ENCODE assay signal across 21 cellular contexts in the genomic region with DNA sequence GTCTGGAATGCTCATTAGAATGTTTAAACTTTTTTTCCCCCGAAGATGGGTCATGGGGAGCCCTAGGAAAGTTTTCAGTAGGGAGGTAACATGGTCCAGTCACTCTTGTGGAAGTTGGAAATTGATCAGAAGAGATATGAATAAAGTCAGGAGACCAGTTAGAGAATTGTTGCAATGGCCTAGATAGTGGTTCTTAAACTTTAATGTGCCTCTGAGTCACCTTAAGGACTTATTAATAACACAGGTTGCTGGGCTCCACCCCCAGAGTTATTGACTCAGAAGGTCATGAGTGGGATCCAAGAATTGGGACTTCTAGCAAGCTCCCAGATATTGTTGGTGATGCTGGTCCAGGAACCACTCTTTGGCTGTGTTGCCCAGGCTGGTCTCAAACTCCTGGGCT. TPM values are rescaled to one million over a fixed set of nuclear protein-coding genes. Genes with fewer than 3 reads are reported as not detected.
DNase-seq lines count a peak whose midpoint lies in the region; ATAC-seq and TF ChIP-seq lines count a peak whose summit lies in the region.
"Had no signal": no experiment of that assay in that cellular context is flagged by ENCODE, and none has a peak within 500 bp of the region (broad histone marks: within the 10 kb centered on the region; RNA-seq: fewer than 3 reads in every experiment).

No MANE protein-coding gene starts in this region.

- H3K36me3 ChIP-seq in GM23248 (ENCODE audit: low read depth), result no peaks in the 10 kb centered on the region
- peaks cover 4% of the 10 kb centered on the region for H3K36me3 ChIP-seq in osteoblast (ENCODE audit: insufficient read depth, low read length)
- no peaks in the 10 kb centered on the region; the same call in 1 of the 2 replicates for H3K36me3 ChIP-seq in OCI-LY7 (ENCODE audit: insufficient read depth, low read length)
- H3K36me3 ChIP-seq in mucosa of descending colon (ENCODE audit: low read depth), result no peaks in the 10 kb centered on the region

- no peak overlapping the region for H3K9ac ChIP-seq in GM23248

- H3K4me1 ChIP-seq in GM23248 (ENCODE audit: insufficient read depth) (peaks cover 13% of the 10 kb centered on the region), osteoblast (ENCODE audit: insufficient read depth, low read length) (peaks cover 19% of the 10 kb centered on the region), OCI-LY7 (ENCODE audit: insufficient read depth, low read length, poor library complexity, severe bottlenecking) (no peaks in the 10 kb centered on the region), mucosa of descending colon (ENCODE audit: low read depth) (peaks cover 8% of the 10 kb centered on the region)

- no peak overlapping the region for H2AFZ ChIP-seq in GM23248
- no peak overlapping the region for H2AFZ ChIP-seq in osteoblast (ENCODE audit: low read length)
- no peak overlapping the region for H2AFZ ChIP-seq in OCI-LY7 (ENCODE audit: low read length)

- H4K20me1 ChIP-seq in GM23248 (ENCODE audit: insufficient read depth) (no peaks in the 10 kb centered on the region), osteoblast (ENCODE audit: insufficient read depth, low read length) (peaks cover 7% of the 10 kb centered on the region), OCI-LY7 (ENCODE audit: insufficient read depth, low read length) (no peaks in the 10 kb centered on the region)

- H3K27me3 ChIP-seq in GM23248 (replicated peaks; ENCODE audit: insufficient read depth) (no peaks in the 10 kb centered on the region), osteoblast (ENCODE audit: insufficient read depth, low read length) (peaks cover 3% of the 10 kb centered on the region)

- no peaks in the 10 kb centered on the region for H3K9me3 ChIP-seq in GM23248 (ENCODE audit: low read depth)
- H3K9me3 ChIP-seq in osteoblast (ENCODE audit: low read depth, low read length), result no peaks in the 10 kb centered on the region
- H3K9me3 ChIP-seq in OCI-LY7 (ENCODE audit: low read length), result no peaks in the 10 kb centered on the region
- H3K9me3 ChIP-seq in mucosa of descending colon, result no peaks in the 10 kb centered on the region
- H3K9me3 ChIP-seq: lower lobe of right lung had no signal

- POLR2A ChIA-PET in OCI-LY7 (lab: Charles Lee), result no interaction called here

- intact Hi-C loops in OCI-LY7 (cut with micrococcal nuclease; ENCODE audit: unreplicated experiment) (loop anchor here (1.0 to 5.0 kb wide), 3 partner anchors 145 to 368 kb away; no protein-coding TSS in a partner anchor), mucosa of descending colon (cut with DNase I, micrococcal nuclease) (loop anchor here (5.0 to 10.0 kb wide), 3 partner anchors 118 to 205 kb away; a partner anchor contains a TSS)

- H3K4me2 ChIP-seq in GM23248 (ENCODE audit: unreplicated experiment) (no peak overlapping the region), osteoblast (ENCODE audit: insufficient read depth, low read length) (no peak overlapping the region), OCI-LY7 (ENCODE audit: low read length) (no peak overlapping the region)

- DNase-seq in GM23248 (peak; percentile 86), LHCN-M2 (ENCODE audit: low read depth) (peak; percentile 40), epithelial cell of prostate (ENCODE audit: low read depth, low spot score) (peak; percentile 33), osteoblast (ENCODE audit: insufficient read length, low spot score, missing footprints) (peak; percentile 85), OCI-LY7 (ENCODE audit: low spot score) (no peak), DMS 273 (lab: John Stamatoyannopoulos, UW; ENCODE audit: unreplicated experiment) (no peak), mucosa of descending colon (no peak)
- DNase-seq: activated naive CD4-positive, alpha-beta T cell treated with anti-CD3 and anti-CD28 coated beads for 36 hours; activated T-cell treated with anti-CD3 and anti-CD28 coated beads for 4 hours; AML-193; DND-41; effector memory CD8-positive, alpha-beta T cell; immature natural killer cell; lower lobe of right lung; NCI-H1436; NCI-H69; retina; SHP77 treated with DMSO at 0.1 percent for 48 hours; WERI-Rb-1 had no signal

- H3K4me3 ChIP-seq in GM23248 (no peak overlapping the region), osteoblast (ENCODE audit: insufficient read depth, low read length) (no peak overlapping the region), OCI-LY7 (ENCODE audit: low read depth, low read length, poor library complexity, severe bottlenecking) (no peak overlapping the region), mucosa of descending colon (no peak overlapping the region)
- H3K4me3 ChIP-seq: lower lobe of right lung had no signal

- H3K27ac ChIP-seq in GM23248, result no peak overlapping the region
- H3K27ac ChIP-seq in epithelial cell of prostate, result no peak overlapping the region
- H3K27ac ChIP-seq in osteoblast (ENCODE audit: low read depth, low read length), result no peak overlapping the region
- H3K27ac ChIP-seq in OCI-LY7 (ENCODE audit: low read depth, low read length, poor library complexity, severe bottlenecking), result no peak overlapping the region
- H3K27ac ChIP-seq: lower lobe of right lung, WERI-Rb-1 had no signal

- CTCF ChIA-PET in OCI-LY7 (lab: Charles Lee; ENCODE audit: unreplicated experiment), result no interaction called here

- H3F3A ChIP-seq in GM23248 (ENCODE audit: insufficient read depth), result peaks cover 10% of the 10 kb centered on the region

- H3K79me2 ChIP-seq in GM23248 (ENCODE audit: insufficient read depth) (no peaks in the 10 kb centered on the region), osteoblast (ENCODE audit: insufficient read depth, low read length) (no peaks in the 10 kb centered on the region), OCI-LY7 (ENCODE audit: insufficient read depth, low read depth, low read length) (no peaks in the 10 kb centered on the region)

- ATAC-seq in GM21576 (IDR thresholded peaks at IDR 0.05; ENCODE audit: unreplicated experiment), result no peak
- no peak for ATAC-seq in mucosa of descending colon
- ATAC-seq: effector memory CD8-positive, alpha-beta T cell; HepG2; lower lobe of right lung had no signal

- 47 to 62% methylated on average over 1 of the region's 1 CpG for WGBS in GM23248 (ENCODE audit: low coverage in 1 of 2, low lambda C conversion rate in 2 of 2, missing lambda C conversion rate in 2 of 2), 2 experiments

- BruUV-seq in OCI-LY7 (replicated peaks; lab: Mats Ljungman, UMichigan), result no TSS peak

- TF ChIP-seq CTCF in osteoblast (IDR thresholded peaks at IDR 0.05; ENCODE audit: extremely low read depth, low read depth, low read length), result no peak
- no peak for TF ChIP-seq CTCF in OCI-LY7 (conservative IDR thresholded peaks at IDR 0.05; ENCODE audit: low read length)
- no peak for TF ChIP-seq CTCF in mucosa of descending colon (IDR thresholded peaks at IDR 0.05)

- no peaks in the 10 kb centered on the region for H3K9me2 ChIP-seq in GM23248 (ENCODE audit: insufficient read depth)
- no peaks in the 10 kb centered on the region for H3K9me2 ChIP-seq in OCI-LY7 (ENCODE audit: insufficient read depth, low read length)

- in situ Hi-C loops in GM23248 (cut with MboI), result loop anchor here (5.0 kb wide), 1 partner anchor 152 kb away; no protein-coding TSS in a partner anchor

RNA-seq across cellular contexts. Expression of a gene that starts 3.2 kb away (rescaled TPM):
- total RNA-seq in GM23248 (2014; rRNA removed; shearing (Covaris generic)), result not detected in 2 replicates
- 0.18 TPM in 1 of 2 replicates, not detected in the other for polyA plus RNA-seq in GM23248 (2016; fragmentation: Nextera tagmentation; extraction: Ambion mirVana)
- total RNA-seq in LHCN-M2 (2014; rRNA removed) (0.06 and 0.19 TPM in 2 replicates), osteoblast (under 0.01 and 0.29 TPM in 2 replicates), OCI-LY7 (2022) (1.2 and 1.4 TPM in 2 replicates), mucosa of descending colon (under 1 TPM; 0.27 to 0.79 (median 0.67) TPM)
- 0.13 TPM for polyA plus RNA-seq in LHCN-M2 (2012)
- 1.1 and 1.3 TPM in 2 replicates for total RNA-seq in OCI-LY7 (2014; rRNA removed; shearing (Covaris generic))

RNA-seq across cellular contexts. Expression of a gene that starts 12.4 kb away (rescaled TPM):
- 34.1 and 39.7 TPM in 2 replicates for total RNA-seq in GM23248 (2014; rRNA removed; shearing (Covaris generic))
- 29.6 and 30.2 TPM in 2 replicates for polyA plus RNA-seq in GM23248 (2016; fragmentation: Nextera tagmentation; extraction: Ambion mirVana)
- total RNA-seq in LHCN-M2 (2014; rRNA removed) (40.6 and 43.8 TPM in 2 replicates), osteoblast (25.9 and 30.0 TPM in 2 replicates), OCI-LY7 (2022) (25.8 and 30.1 TPM in 2 replicates), mucosa of descending colon (10 to 100 TPM in 2 of 3 donors, 1 to 10 TPM in 1; 6.7 to 30.4 (median 11.2) TPM)
- polyA plus RNA-seq in LHCN-M2 (2012), result 34.8 TPM
- total RNA-seq in OCI-LY7 (2014; rRNA removed; shearing (Covaris generic)), result 16.5 and 22.2 TPM in 2 replicates

RNA-seq across cellular contexts. Expression of a gene that starts 12.8 kb away (rescaled TPM):
- 24.4 and 28.3 TPM in 2 replicates for total RNA-seq in GM23248 (2014; rRNA removed; shearing (Covaris generic))
- 16.6 and 18.1 TPM in 2 replicates for polyA plus RNA-seq in GM23248 (2016; fragmentation: Nextera tagmentation; extraction: Ambion mirVana)
- 39.8 and 48.9 TPM in 2 replicates for total RNA-seq in LHCN-M2 (2014; rRNA removed)
- polyA plus RNA-seq in LHCN-M2 (2012), result 27.7 TPM
- total RNA-seq in osteoblast, result 44.9 and 48.9 TPM in 2 replicates
- total RNA-seq in OCI-LY7 (2014; rRNA removed; shearing (Covaris generic)), result 23.1 and 25.3 TPM in 2 replicates
- 44.9 and 47.4 TPM in 2 replicates for total RNA-seq in OCI-LY7 (2022)
- total RNA-seq in mucosa of descending colon, result 10 to 100 TPM; 59.6 to 84.6 (median 75.7) TPM

Comparison
In these comparisons a context has a peak if more than half of its experiments do, and no peak if none do; other contexts are left out.
1. DNase-seq: peak in GM23248 (single experiment), LHCN-M2 (single experiment), epithelial cell of prostate (single experiment) and osteoblast (single experiment); none in OCI-LY7 (single experiment), DMS 273 (single experiment) and mucosa of descending colon (0 of 3).